In the genomic region with DNA sequence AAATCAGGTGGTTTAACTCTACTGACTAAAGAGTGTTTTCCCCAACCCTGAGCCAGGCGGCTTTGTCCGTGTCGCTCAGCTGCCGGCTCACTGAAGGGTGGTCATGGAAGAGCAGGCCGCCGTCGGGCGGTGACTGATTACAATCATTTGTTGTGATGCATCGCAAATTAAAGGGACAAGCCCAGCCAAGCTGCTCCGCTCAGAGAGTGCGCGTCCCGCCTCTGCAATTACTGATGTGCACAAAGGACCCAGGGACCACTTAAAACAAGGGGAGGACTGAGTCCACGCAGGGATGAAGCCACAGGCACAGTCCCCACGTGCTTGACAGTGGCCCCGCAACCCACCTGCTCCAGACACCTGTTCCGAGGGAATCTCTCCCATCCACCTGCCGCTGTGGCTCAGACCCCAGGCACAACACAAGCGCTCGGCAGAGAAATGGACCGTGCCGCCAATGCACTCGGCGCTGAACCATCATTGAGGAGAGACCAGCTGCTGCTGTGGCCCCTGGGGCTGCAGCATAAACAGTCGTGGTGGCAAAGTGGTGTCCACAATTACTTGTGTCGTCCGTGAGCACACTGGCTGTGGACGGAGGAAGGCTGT, we compare ENCODE assay signal across 28 cellular contexts.
"Had no signal": no experiment of that assay in that cellular context is flagged by ENCODE, and none has a peak within 500 bp of the region (broad histone marks: within the 10 kb centered on the region; RNA-seq: fewer than 3 reads in every experiment).

No MANE protein-coding gene starts in this region.

- H3K27me3 Mint-ChIP-seq: stimulated activated naive CD8-positive, alpha-beta T cell treated with anti-CD3 and anti-CD28 coated beads, Interleukin-15, Interleukin-2, amounts not matched to agents 100 ng/mL and 50 ng/mL, for 24 hours had no signal

- H3K27ac ChIP-seq: gastrocnemius medialis, pancreas, psoas muscle, right atrium auricular region, thoracic aorta, uterus had no signal

- H3K9me3 ChIP-seq: gastrocnemius medialis, pancreas, psoas muscle, right atrium auricular region, thoracic aorta, uterus had no signal

- H3K27ac Mint-ChIP-seq: activated CD4-positive, alpha-beta T cell treated with anti-CD3 and anti-CD28 coated beads for 36 hours; activated naive CD8-positive, alpha-beta T cell; effector memory CD8-positive, alpha-beta T cell; stimulated activated naive CD8-positive, alpha-beta T cell treated with anti-CD3 and anti-CD28 coated beads, Interleukin-15, Interleukin-2, amounts not matched to agents 100 ng/mL and 50 ng/mL, for 24 hours; T-helper 2 cell treated with Interferon-gamma antibody and Interleukin-4, amounts not matched to agents 5 μg/mL and 100 μg/mL, for 36 hours had no signal

- ATAC-seq: activated CD4-positive, alpha-beta T cell treated with anti-CD3 and anti-CD28 coated beads for 36 hours; effector memory CD8-positive, alpha-beta T cell; gastrocnemius medialis; left colon; mucosa of descending colon; pancreas; psoas muscle had no signal

- H3K9me3 Mint-ChIP-seq: effector memory CD8-positive, alpha-beta T cell; stimulated activated naive CD8-positive, alpha-beta T cell treated with anti-CD3 and anti-CD28 coated beads, Interleukin-15, Interleukin-2, amounts not matched to agents 100 ng/mL and 50 ng/mL, for 24 hours had no signal

- H3K27me3 ChIP-seq: gastrocnemius medialis, pancreas, right atrium auricular region, uterus had no signal

- H3K36me3 Mint-ChIP-seq: activated naive CD8-positive, alpha-beta T cell had no signal

- H3K4me3 ChIP-seq: gastrocnemius medialis, lung, mucosa of descending colon, pancreas, psoas muscle, right atrium auricular region, thoracic aorta, uterus had no signal

- H3K4me1 ChIP-seq: gastrocnemius medialis, pancreas, psoas muscle, right atrium auricular region, uterus had no signal

- DNase-seq: activated CD4-positive, alpha-beta T cell treated with anti-CD3 and anti-CD28 coated beads for 36 hours; activated CD4-positive, alpha-beta T cell treated with anti-CD3 and anti-CD28 coated beads, Interleukin-2, amount 50 U/mL, for 4 hours; activated CD4-positive, CD25-positive, alpha-beta regulatory T cell; activated effector memory CD4-positive, alpha-beta T cell treated with Interleukin-2 at 50 U/mL for 16 hours; activated naive CD4-positive, alpha-beta T cell treated with Interleukin-2 at 50 U/mL for 16 hours; activated T-cell treated with anti-CD3 and anti-CD28 coated beads for 4 hours; anterior cingulate cortex; cortex of kidney; effector memory CD8-positive, alpha-beta T cell; erythroblast; gastrocnemius medialis; hippocampal formation; left colon; mesendoderm; mucosa of descending colon; nucleus accumbens; psoas muscle; stimulated activated CD4-positive, alpha-beta T cell treated with anti-CD3 and anti-CD28 coated beads, Interleukin-2, amount 100 ng/mL, for 48 hours; T-helper 1 cell; trophoblast cell; uterus had no signal

- H3K36me3 ChIP-seq: gastrocnemius medialis, pancreas, right atrium auricular region, thoracic aorta, uterus had no signal

- H3K4me3 Mint-ChIP-seq: activated CD4-positive, alpha-beta T cell treated with anti-CD3 and anti-CD28 coated beads for 36 hours; activated naive CD8-positive, alpha-beta T cell; effector memory CD8-positive, alpha-beta T cell; stimulated activated naive CD8-positive, alpha-beta T cell treated with anti-CD3 and anti-CD28 coated beads, Interleukin-15, Interleukin-2, amounts not matched to agents 100 ng/mL and 50 ng/mL, for 24 hours; T-helper 2 cell treated with Interferon-gamma antibody and Interleukin-4, amounts not matched to agents 5 μg/mL and 100 μg/mL, for 36 hours had no signal

- H3K4me1 Mint-ChIP-seq: activated CD4-positive, alpha-beta T cell treated with anti-CD3 and anti-CD28 coated beads for 36 hours had no signal
